9 cellular contexts compared by ENCODE assay signal in the genomic region with DNA sequence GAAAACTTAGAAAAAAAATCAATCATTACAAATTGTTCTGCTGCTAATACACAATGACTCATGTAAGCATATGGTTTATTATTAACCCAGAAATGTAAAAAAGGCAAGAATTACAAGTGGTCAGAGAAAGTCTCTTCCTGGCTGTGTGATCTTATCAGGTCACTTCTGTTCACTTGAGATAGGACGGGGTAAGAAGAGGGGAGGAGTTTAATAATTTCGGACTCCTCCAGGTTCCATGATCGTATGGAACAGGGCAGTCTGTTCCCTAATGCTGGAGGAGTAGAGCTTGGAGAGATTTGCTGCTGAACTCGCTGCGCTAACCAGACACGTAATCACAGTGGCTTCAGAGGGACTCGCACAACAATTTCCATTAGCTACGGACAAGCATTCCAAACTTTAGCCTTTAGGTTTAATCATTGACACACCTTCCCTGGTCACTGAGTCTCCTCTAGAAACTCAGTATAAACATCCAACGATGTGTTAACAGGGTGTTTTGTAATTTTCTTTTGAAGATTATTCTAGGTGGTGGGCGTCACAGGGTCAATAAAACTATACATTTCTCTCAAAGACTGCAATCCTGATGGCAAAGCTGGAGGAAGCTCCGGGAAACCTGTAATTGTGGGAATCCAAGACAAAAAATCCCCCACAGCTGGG. TPM values are rescaled to one million over a fixed set of nuclear protein-coding genes. Genes with fewer than 3 reads are reported as not detected.
A peak's percentile ranks its signal among the peaks of the same experiment; 100 is the strongest.
DNase-seq lines count a peak whose midpoint lies in the region; ATAC-seq, FAIRE-seq and TF ChIP-seq lines count a peak whose summit lies in the region.
"Had no signal": no experiment of that assay in that cellular context is flagged by ENCODE, and none has a peak within 500 bp of the region (broad histone marks: within the 10 kb centered on the region; RNA-seq: fewer than 3 reads in every experiment).

No MANE protein-coding gene starts in this region.

- H3K27ac ChIP-seq in SU-DHL-6 (ENCODE audit: low read depth, low read length) = peak overlapping the region; percentile 74
- peak overlapping the region; percentile 88 to 95 for H3K27ac ChIP-seq in kidney (ENCODE audit: low read depth in 2 of 2, low read length in 2 of 2)
- H3K27ac ChIP-seq: SJSA1 had no signal

- H3K27me3 ChIP-seq in SU-DHL-6 (ENCODE audit: low read length) = no peaks in the 10 kb centered on the region
- H3K27me3 ChIP-seq: SJSA1 had no signal

- no peak overlapping the region for H2AFZ ChIP-seq in SU-DHL-6 (ENCODE audit: low read depth, low read length, severe bottlenecking)

- H3K36me3 ChIP-seq in SU-DHL-6 (ENCODE audit: low read length) = peaks cover 6% of the 10 kb centered on the region; the same call in 1 of the 2 replicates
- H3K36me3 ChIP-seq in kidney (ENCODE audit: control insufficient read depth in 1 of 2, insufficient read depth in 2 of 2, low read length in 2 of 2) = no peaks in the 10 kb centered on the region

- H3K4me2 ChIP-seq in SU-DHL-6 (ENCODE audit: low read depth, low read length, poor library complexity, severe bottlenecking) = peak overlapping the region; percentile 96

- DNase-seq in GM03348 (ENCODE audit: low spot score) = peak; percentile 19
- no peak for DNase-seq in HFF-Myc (ENCODE audit: extremely low read depth, low read depth)
- DNase-seq in kidney = no peak
- DNase-seq in iPS-NIHi7 (ENCODE audit: extremely low spot score) = no peak
- no peak for DNase-seq in NCI-H1048 (lab: John Stamatoyannopoulos, UW)

- no peaks in the 10 kb centered on the region for H3K9me2 ChIP-seq in SU-DHL-6 (replicated peaks; ENCODE audit: insufficient read depth, low read length)

- no peak for ATAC-seq in HG03095 (IDR thresholded peaks at IDR 0.05; ENCODE audit: unreplicated experiment)
- ATAC-seq in GM18519 (IDR thresholded peaks at IDR 0.05; ENCODE audit: low FRiP score, unreplicated experiment) = no peak

- H3K4me3 ChIP-seq in HFF-Myc (replicated peaks; ENCODE audit: low read depth, low read length) = peak overlapping the region; percentile 63
- no peak overlapping the region for H3K4me3 ChIP-seq in SU-DHL-6 (ENCODE audit: insufficient read depth, low read length, poor library complexity, severe bottlenecking)
- peak overlapping the region; percentile 73 to 88 for H3K4me3 ChIP-seq in kidney (ENCODE audit: low read length in 2 of 2)
- H3K4me3 ChIP-seq: SJSA1 had no signal

- no peak for TF ChIP-seq CTCF in HFF-Myc (IDR thresholded peaks at IDR 0.05; ENCODE audit: low read depth, low read length, missing control alignments)
- no peak for TF ChIP-seq CTCF in SU-DHL-6 (IDR thresholded peaks at IDR 0.05; ENCODE audit: insufficient read depth, low read length, poor library complexity, severe bottlenecking)
- no peak for TF ChIP-seq CTCF in kidney (IDR thresholded peaks at IDR 0.05; ENCODE audit: borderline replicate concordance, extremely low read depth, insufficient read depth)

- peaks cover 7 to 9% of the 10 kb centered on the region in 2 donors for H3K4me1 ChIP-seq in kidney (ENCODE audit: control insufficient read depth in 1 of 2, insufficient read depth in 1 of 2, low read depth in 1 of 2, low read length in 2 of 2)

- no peaks in the 10 kb centered on the region for H3K9me3 ChIP-seq in SU-DHL-6 (ENCODE audit: insufficient read depth, low read length)
- H3K9me3 ChIP-seq in kidney (ENCODE audit: control insufficient read depth in 1 of 2, low read length in 2 of 2) = no peaks in the 10 kb centered on the region
- H3K9me3 ChIP-seq: SJSA1 had no signal

- FAIRE-seq in kidney (lab: Jason Lieb, UNC) = peak; percentile 38

- no peaks in the 10 kb centered on the region for H4K20me1 ChIP-seq in SU-DHL-6 (ENCODE audit: low read depth, low read length)

- peaks cover 43% of the 10 kb centered on the region for H3K79me2 ChIP-seq in SU-DHL-6 (ENCODE audit: insufficient read depth, low read length)

- H3K9ac ChIP-seq in SU-DHL-6 (ENCODE audit: low read length) (no peak overlapping the region), kidney (ENCODE audit: low read length in 2 of 2) (peak overlapping the region; percentile 22 to 79)

- intact Hi-C loops in kidney (cut with DNase I) = no loop called here

- peaks cover 29% of the 10 kb centered on the region for H3F3A ChIP-seq in SU-DHL-6 (ENCODE audit: insufficient read depth)

RNA-seq across cellular contexts. Expression of a gene that starts 1.3 kb away (rescaled TPM):
- total RNA-seq in kidney = 160 TPM
- polyA plus RNA-seq in kidney (ENCODE audit: insufficient read depth, low read depth, low replicate concordance) = 207 TPM

RNA-seq across cellular contexts. Expression of a gene that starts 1.4 kb away (rescaled TPM):
- 17.1 TPM for total RNA-seq in kidney
- polyA plus RNA-seq in kidney (ENCODE audit: insufficient read depth, low read depth, low replicate concordance) = 22.1 TPM

RNA-seq across cellular contexts. Expression of a gene that starts 57.9 kb away (rescaled TPM):
- 0.50 TPM for total RNA-seq in kidney
- polyA plus RNA-seq in kidney (ENCODE audit: insufficient read depth, low read depth, low replicate concordance) = not detected
- total RNA-seq: SJSA1 had no signal
